Comparison of ENCODE assay signal across 8 cellular contexts in the genomic region with DNA sequence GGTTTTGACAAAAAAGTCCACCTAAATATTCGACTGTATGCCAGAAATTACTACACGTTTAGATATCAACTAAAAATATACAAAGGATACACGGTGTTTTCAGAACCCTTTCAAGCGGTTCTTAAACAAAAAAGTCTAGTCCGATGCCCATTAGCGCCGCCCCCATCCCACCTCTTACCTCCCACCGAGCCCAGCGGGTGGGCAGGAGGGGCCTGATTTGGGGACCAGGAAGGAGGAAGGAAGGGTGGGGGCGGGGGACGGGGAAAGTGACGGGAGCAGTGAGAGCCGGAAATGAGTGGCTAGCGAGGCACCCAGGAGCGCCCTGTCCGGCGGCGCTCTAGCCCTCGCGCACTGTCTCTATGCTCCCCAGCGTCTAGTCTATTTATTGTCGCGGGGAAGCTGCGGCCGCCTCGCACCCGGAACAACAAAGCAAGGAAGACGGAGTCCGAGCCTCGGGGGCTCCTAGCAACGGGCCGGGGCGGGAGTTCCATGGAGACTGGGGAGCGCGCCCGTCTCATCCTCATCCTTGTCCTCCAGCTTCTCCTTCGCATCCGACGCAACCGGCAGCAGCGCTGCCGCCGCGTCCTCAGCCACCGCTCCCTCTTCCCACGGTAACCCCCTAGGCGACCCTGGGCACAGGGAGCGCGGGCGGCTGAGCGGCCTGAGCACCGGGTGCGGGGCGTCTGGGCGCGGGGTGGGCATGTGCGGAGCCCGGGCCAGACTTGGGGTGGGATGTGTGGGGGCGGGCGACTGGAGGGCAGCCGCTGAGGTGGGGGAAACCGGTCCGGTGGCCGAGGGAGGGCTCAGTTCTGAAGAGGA. TPM values are rescaled to one million over a fixed set of nuclear protein-coding genes. Genes with fewer than 3 reads are reported as not detected.
DNase-seq lines count a peak whose midpoint lies in the region; ATAC-seq and TF ChIP-seq lines count a peak whose summit lies in the region.

A gene (plus strand): TSS at position 410 of the 819 bp plus-strand sequence. CDS start 26,902 bp downstream, outside the sequence.

- H3K27me3 Mint-ChIP-seq in activated T-helper 17 cell treated with anti-CD3 and anti-CD28 coated beads, Interleukin-2, amount 50 U/mL, for 72 hours, result no peaks in the 10 kb centered on the region
- no peaks in the 10 kb centered on the region for H3K27me3 Mint-ChIP-seq in naive thymus-derived CD8-positive, alpha-beta T cell
- H3K27me3 Mint-ChIP-seq in stimulated activated naive B cell treated with anti-CD40 and anti-IgM and Interleukin-4, amounts not matched to agents 10 μg/mL and 1 μg/mL and 100 μg/mL, for 72 hours, result no peaks in the 10 kb centered on the region

- DNase-seq in EL, result peak; percentile 97
- peak; percentile 82 for DNase-seq in GOT3 (lab: John Stamatoyannopoulos, UW)
- peak; percentile 95 for DNase-seq in LHCN-M2 (ENCODE audit: low read depth)
- DNase-seq in RPMI7951 (ENCODE audit: low read depth), result peak; percentile 95
- DNase-seq in fibroblast of mammary gland (ENCODE audit: low read depth), result peak; percentile 95
- peak; percentile 78 to 93 (median 84) for DNase-seq in naive thymus-derived CD8-positive, alpha-beta T cell
- peak; percentile 89 for DNase-seq in stimulated activated naive B cell treated with anti-CD40 and anti-IgM and Interleukin-4, amounts not matched to agents 10 μg/mL and 1 μg/mL and 100 μg/mL, for 72 hours

- H3K4me1 Mint-ChIP-seq in activated T-helper 17 cell treated with anti-CD3 and anti-CD28 coated beads, Interleukin-2, amount 50 U/mL, for 72 hours, result peaks cover 28% of the 10 kb centered on the region
- peaks cover 35 to 51% (median 46%) of the 10 kb centered on the region in 4 donors for H3K4me1 Mint-ChIP-seq in naive thymus-derived CD8-positive, alpha-beta T cell
- H3K4me1 Mint-ChIP-seq in stimulated activated naive B cell treated with anti-CD40 and anti-IgM and Interleukin-4, amounts not matched to agents 10 μg/mL and 1 μg/mL and 100 μg/mL, for 72 hours, result peaks cover 30 to 47% of the 10 kb centered on the region in 2 donors

- no peaks in the 10 kb centered on the region for H3K36me3 Mint-ChIP-seq in activated T-helper 17 cell treated with anti-CD3 and anti-CD28 coated beads, Interleukin-2, amount 50 U/mL, for 72 hours (ENCODE audit: low read depth)
- peaks cover 0 to 3% (median 0%) of the 10 kb centered on the region in 3 donors for H3K36me3 Mint-ChIP-seq in naive thymus-derived CD8-positive, alpha-beta T cell
- peaks cover 0 to 3% of the 10 kb centered on the region in 2 donors for H3K36me3 Mint-ChIP-seq in stimulated activated naive B cell treated with anti-CD40 and anti-IgM and Interleukin-4, amounts not matched to agents 10 μg/mL and 1 μg/mL and 100 μg/mL, for 72 hours

- peak within 1 kb of the TSS; percentile 88 for H3K4me3 ChIP-seq in fibroblast of mammary gland (ENCODE audit: control insufficient read depth, low read depth, low read length)

- POLR2A ChIA-PET in naive thymus-derived CD8-positive, alpha-beta T cell (lab: Charles Lee), result interaction anchor here (0.7 to 2.8 kb wide), 11 partner anchors 12 to 1445 kb away, joined by 3 to 12 read pairs (median 4); a partner anchor contains a TSS

- H3K4me3 Mint-ChIP-seq in activated T-helper 17 cell treated with anti-CD3 and anti-CD28 coated beads, Interleukin-2, amount 50 U/mL, for 72 hours, result peak within 1 kb of the TSS; percentile 92
- H3K4me3 Mint-ChIP-seq in naive thymus-derived CD8-positive, alpha-beta T cell, result peak within 1 kb of the TSS; percentile 94 to 99 (median 96)
- peak within 1 kb of the TSS; percentile 95 to 99 for H3K4me3 Mint-ChIP-seq in stimulated activated naive B cell treated with anti-CD40 and anti-IgM and Interleukin-4, amounts not matched to agents 10 μg/mL and 1 μg/mL and 100 μg/mL, for 72 hours

- ATAC-seq in activated T-helper 17 cell treated with anti-CD3 and anti-CD28 coated beads, Interleukin-2, amount 50 U/mL, for 72 hours (replicated peaks), result peak; percentile 96
- ATAC-seq in naive thymus-derived CD8-positive, alpha-beta T cell, result peak; percentile 83 to 88
- ATAC-seq in stimulated activated naive B cell treated with anti-CD40 and anti-IgM and Interleukin-4, amounts not matched to agents 10 μg/mL and 1 μg/mL and 100 μg/mL, for 72 hours (replicated peaks), result peak; percentile 92 to 93

- H3K9me3 Mint-ChIP-seq in activated T-helper 17 cell treated with anti-CD3 and anti-CD28 coated beads, Interleukin-2, amount 50 U/mL, for 72 hours, result no peaks in the 10 kb centered on the region
- no peaks in the 10 kb centered on the region for H3K9me3 Mint-ChIP-seq in naive thymus-derived CD8-positive, alpha-beta T cell
- no peaks in the 10 kb centered on the region for H3K9me3 Mint-ChIP-seq in stimulated activated naive B cell treated with anti-CD40 and anti-IgM and Interleukin-4, amounts not matched to agents 10 μg/mL and 1 μg/mL and 100 μg/mL, for 72 hours

- TF ChIP-seq CTCF in fibroblast of mammary gland (conservative IDR thresholded peaks at IDR 0.05; ENCODE audit: control insufficient read depth, insufficient read depth, low read depth, low read length), result no peak

- H3K27ac Mint-ChIP-seq in activated T-helper 17 cell treated with anti-CD3 and anti-CD28 coated beads, Interleukin-2, amount 50 U/mL, for 72 hours, result peak within 1 kb of the TSS; percentile 87
- H3K27ac Mint-ChIP-seq in naive thymus-derived CD8-positive, alpha-beta T cell, result peak within 1 kb of the TSS; percentile 90 to 96 (median 95)
- H3K27ac Mint-ChIP-seq in stimulated activated naive B cell treated with anti-CD40 and anti-IgM and Interleukin-4, amounts not matched to agents 10 μg/mL and 1 μg/mL and 100 μg/mL, for 72 hours, result peak within 1 kb of the TSS; percentile 99

RNA-seq across cellular contexts. Expression of the gene that starts here (rescaled TPM):
- 28.2 and 39.8 TPM in 2 replicates for total RNA-seq in LHCN-M2 (2014; rRNA removed)
- polyA plus RNA-seq in LHCN-M2 (2012), result 17.3 TPM
- total RNA-seq in RPMI7951 (2014; rRNA removed; shearing (Covaris generic)), result 39.5 and 54.7 TPM in 2 replicates
- 10 to 100 TPM; 14.7 to 25.8 TPM for total RNA-seq in activated T-helper 17 cell treated with anti-CD3 and anti-CD28 coated beads, Interleukin-2, amount 50 U/mL, for 72 hours
- 10 to 100 TPM; 40.8 to 42.0 TPM for total RNA-seq in naive thymus-derived CD8-positive, alpha-beta T cell
- polyA plus RNA-seq in naive thymus-derived CD8-positive, alpha-beta T cell, result 10 to 100 TPM; 41.4 to 55.7 (median 48.0) TPM

Comparison
In these comparisons a context has a peak if more than half of its experiments do, and no peak if none do; other contexts are left out.
1. Peak in every context shown above with its lines: DNase-seq, ATAC-seq and H3K4me3 ChIP-seq.